17 cellular contexts compared by ENCODE assay signal in the genomic region with DNA sequence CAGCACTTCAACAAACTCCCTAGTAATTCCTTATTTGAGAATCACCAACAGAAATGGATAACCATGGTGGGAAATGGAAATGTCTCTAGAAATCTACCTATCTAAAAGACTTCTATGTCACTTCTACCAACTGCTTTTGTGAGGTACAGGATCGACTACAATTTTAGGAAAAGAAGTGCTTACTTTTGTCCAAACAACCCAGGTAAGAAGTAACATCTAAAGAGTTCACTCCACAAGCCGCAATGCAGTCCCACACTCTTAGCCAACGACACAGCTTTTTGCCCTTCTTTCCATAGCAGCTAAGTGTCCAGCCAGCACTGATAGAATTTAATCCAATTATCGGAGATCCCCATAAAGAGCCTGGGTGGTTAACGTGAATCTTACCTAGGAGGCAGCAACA. TPM values are rescaled to one million over a fixed set of nuclear protein-coding genes. Genes with fewer than 3 reads are reported as not detected.
DNase-seq lines count a peak whose midpoint lies in the region; ATAC-seq and TF ChIP-seq lines count a peak whose summit lies in the region.
"Had no signal": no experiment of that assay in that cellular context is flagged by ENCODE, and none has a peak within 500 bp of the region (broad histone marks: within the 10 kb centered on the region; RNA-seq: fewer than 3 reads in every experiment).

No MANE protein-coding gene starts in this region.

- no peaks in the 10 kb centered on the region for H3F3A ChIP-seq in GM23338 (replicated peaks; ENCODE audit: low read depth)

- no peak overlapping the region for H3K4me3 Mint-ChIP-seq in chondrocyte (ENCODE audit: unreplicated experiment)
- peak overlapping the region; percentile 2 for H3K4me3 Mint-ChIP-seq in osteocyte (ENCODE audit: unreplicated experiment)
- no peak overlapping the region for H3K4me3 Mint-ChIP-seq in GM23338
- H3K4me3 Mint-ChIP-seq: stimulated activated memory B cell treated with anti-CD40 and anti-IgM and Interleukin-4, amounts not matched to agents 10 μg/mL and 1 μg/mL and 100 μg/mL, for 72 hours; T-helper 17 cell had no signal

- no peaks in the 10 kb centered on the region for H3K27me3 Mint-ChIP-seq in chondrocyte (ENCODE audit: low read depth)
- H3K27me3 Mint-ChIP-seq in osteocyte (ENCODE audit: unreplicated experiment): no peaks in the 10 kb centered on the region
- peaks cover 4% of the 10 kb centered on the region for H3K27me3 Mint-ChIP-seq in GM23338 (ENCODE audit: insufficient read depth, low read depth, poor library complexity)
- H3K27me3 Mint-ChIP-seq: stimulated activated memory B cell treated with anti-CD40 and anti-IgM and Interleukin-4, amounts not matched to agents 10 μg/mL and 1 μg/mL and 100 μg/mL, for 72 hours; T-helper 17 cell had no signal

- TF ChIP-seq POLR2A in heart left ventricle (IDR thresholded peaks at IDR 0.05): no peak

- intact Hi-C loops in heart left ventricle (cut with DNase I) (loop anchor here in 2 of 10 donors (2.0 to 10.0 kb wide), 2 partner anchors 23 to 545 kb away; no protein-coding TSS in a partner anchor), cardiac septum (cut with DNase I) (loop anchor here (2.0 to 5.0 kb wide), 2 partner anchors 27 to 58 kb away; a partner anchor contains a TSS), upper lobe of right lung (cut with DNase I) (no loop called here)

- H3K4me3 ChIP-seq in heart left ventricle: no peak overlapping the region
- no peak overlapping the region for H3K4me3 ChIP-seq in upper lobe of right lung
- H3K4me3 ChIP-seq in GM23338: no peak overlapping the region
- H3K4me3 ChIP-seq: Peyer's patch had no signal

- H3K27me3 ChIP-seq in heart left ventricle (no peaks in the 10 kb centered on the region), upper lobe of right lung (no peaks in the 10 kb centered on the region), GM23338 (ENCODE audit: insufficient read depth) (no peaks in the 10 kb centered on the region; the same call in 1 of the 2 replicates)
- H3K27me3 ChIP-seq: Peyer's patch had no signal

- H3K79me2 ChIP-seq in GM23338 (replicated peaks; ENCODE audit: insufficient read depth): 0 out of 2 replicates have a peak, but pooled peaks cover 4% of the 10 kb centered on the region

- H3K9me3 Mint-ChIP-seq in chondrocyte (ENCODE audit: low read depth) (no peaks in the 10 kb centered on the region), osteocyte (ENCODE audit: unreplicated experiment) (no peaks in the 10 kb centered on the region), GM23338 (peaks cover 12% of the 10 kb centered on the region)
- H3K9me3 Mint-ChIP-seq: stimulated activated memory B cell treated with anti-CD40 and anti-IgM and Interleukin-4, amounts not matched to agents 10 μg/mL and 1 μg/mL and 100 μg/mL, for 72 hours had no signal

- H3K36me3 ChIP-seq in heart left ventricle (peaks cover 0 to 71% (median 21%) of the 10 kb centered on the region in 9 donors), upper lobe of right lung (peaks cover 49% of the 10 kb centered on the region), GM23338 (ENCODE audit: insufficient read depth) (peaks cover 2% of the 10 kb centered on the region; the same call in 1 of the 2 replicates)

- H3K36me3 Mint-ChIP-seq in chondrocyte (ENCODE audit: low read depth): peaks cover 36% of the 10 kb centered on the region
- H3K36me3 Mint-ChIP-seq in osteocyte (ENCODE audit: unreplicated experiment): peaks cover 48% of the 10 kb centered on the region
- peaks cover 11% of the 10 kb centered on the region for H3K36me3 Mint-ChIP-seq in GM23338 (ENCODE audit: low read depth)

- DNase-seq in heart left ventricle (no peak), cardiac septum (ENCODE audit: low spot score) (no peak), chondrocyte (ENCODE audit: low spot score) (no peak), osteocyte (ENCODE audit: extremely low spot score, unreplicated experiment) (no peak), upper lobe of right lung (no peak), NOMO-1 treated with dmso at 0.1 percent for 144 hours (lab: John Stamatoyannopoulos, UW; ENCODE audit: unreplicated experiment) (no peak), GM23338 (ENCODE audit: low spot score) (no peak)
- DNase-seq: activated CD4-positive, alpha-beta T cell treated with anti-CD3 and anti-CD28 coated beads for 48 hours; amygdala; NCI-H1417 treated with DMSO at 0.1 percent for 48 hours; posterior cingulate gyrus; stimulated activated CD4-positive, alpha-beta T cell treated with anti-CD3 and anti-CD28 coated beads, Interleukin-4, amount 100 ng/mL, for 1 hour; T-helper 17 cell had no signal

- 79 to 95% (median 89%) methylated on average over 5 of the region's 5 CpGs for WGBS in heart left ventricle, 4 donors

- no peak overlapping the region for H2AFZ ChIP-seq in GM23338

- no peaks in the 10 kb centered on the region for H3K9me2 ChIP-seq in GM23338 (ENCODE audit: insufficient read depth)

- H3K4me1 Mint-ChIP-seq in chondrocyte (ENCODE audit: low read depth) (peaks cover 72% of the 10 kb centered on the region), osteocyte (ENCODE audit: unreplicated experiment) (peaks cover 73% of the 10 kb centered on the region), GM23338 (peaks cover 11% of the 10 kb centered on the region; the same call in 2 of the 3 replicates)
- H3K4me1 Mint-ChIP-seq: stimulated activated memory B cell treated with anti-CD40 and anti-IgM and Interleukin-4, amounts not matched to agents 10 μg/mL and 1 μg/mL and 100 μg/mL, for 72 hours had no signal

- ATAC-seq in heart left ventricle: no peak
- ATAC-seq in upper lobe of right lung: no peak
- no peak for ATAC-seq in HG03139 (IDR thresholded peaks at IDR 0.05; ENCODE audit: unreplicated experiment)
- ATAC-seq in GM23338: no peak
- ATAC-seq: stimulated activated memory B cell treated with anti-CD40 and anti-IgM and Interleukin-4, amounts not matched to agents 10 μg/mL and 1 μg/mL and 100 μg/mL, for 72 hours; T-helper 17 cell had no signal

- H4K20me1 ChIP-seq in GM23338 (replicated peaks; ENCODE audit: insufficient read depth): peaks cover 4% of the 10 kb centered on the region

- H3K27ac Mint-ChIP-seq in chondrocyte (ENCODE audit: unreplicated experiment) (peak overlapping the region; percentile 99), osteocyte (ENCODE audit: unreplicated experiment) (peak overlapping the region; percentile 99), GM23338 (no peak overlapping the region)
- H3K27ac Mint-ChIP-seq: stimulated activated memory B cell treated with anti-CD40 and anti-IgM and Interleukin-4, amounts not matched to agents 10 μg/mL and 1 μg/mL and 100 μg/mL, for 72 hours had no signal

- H3K27ac ChIP-seq in heart left ventricle: peak overlapping the region in 11 of 12 donors; percentile 31 to 92 (median 64)
- peak overlapping the region; percentile 63 for H3K27ac ChIP-seq in upper lobe of right lung
- H3K27ac ChIP-seq in GM23338 (ENCODE audit: low read depth): no peak overlapping the region
- H3K27ac ChIP-seq: KMS-11 had no signal

- peaks cover 4 to 64% (median 51%) of the 10 kb centered on the region in 12 donors for H3K4me1 ChIP-seq in heart left ventricle
- H3K4me1 ChIP-seq in upper lobe of right lung: peaks cover 43% of the 10 kb centered on the region
- peaks cover 4% of the 10 kb centered on the region; the same call in 1 of the 2 replicates for H3K4me1 ChIP-seq in GM23338 (ENCODE audit: insufficient read depth)

- no peaks in the 10 kb centered on the region for H3K9me3 ChIP-seq in heart left ventricle
- no peaks in the 10 kb centered on the region for H3K9me3 ChIP-seq in upper lobe of right lung
- H3K9me3 ChIP-seq: Peyer's patch had no signal

- no peak overlapping the region for H3K4me2 ChIP-seq in GM23338
- H3K4me2 ChIP-seq: KMS-11 had no signal

- TF ChIP-seq CTCF in heart left ventricle (IDR thresholded peaks at IDR 0.05): no peak
- no peak for TF ChIP-seq CTCF in chondrocyte (IDR thresholded peaks at IDR 0.05)
- no peak for TF ChIP-seq CTCF in osteocyte (IDR thresholded peaks at IDR 0.05)
- no peak for TF ChIP-seq CTCF in upper lobe of right lung (IDR thresholded peaks at IDR 0.05)
- no peak for TF ChIP-seq CTCF in GM23338 (conservative IDR thresholded peaks at IDR 0.05; ENCODE audit: low read depth in 2 of 2)

TF ChIP-seq in GM23338, 12 proteins besides CTCF, POLR2A, EP300 and RAD21:
- TF ChIP-seq CREB1 (CRISPR knock-in tag; IDR thresholded peaks at IDR 0.05; ENCODE audit: low read depth) (no peak), ZNF114 (CRISPR knock-in tag; IDR thresholded peaks at IDR 0.05) (no peak)

RNA-seq across cellular contexts. Expression of a gene that starts 28.1 kb away (rescaled TPM):
- total RNA-seq in heart left ventricle (100 to 1,000 TPM; 106 to 523 (median 207) TPM), cardiac septum (177 TPM), chondrocyte (2,649 to 2,819 TPM (median 2,779 TPM) in 3 replicates), osteocyte (2,961 and 3,149 TPM in 2 replicates), upper lobe of right lung (818 TPM)
- polyA plus RNA-seq in heart left ventricle (100 to 1,000 TPM; 135 to 547 TPM), GM23338 (2016; fragmentation: Nextera tagmentation; extraction: Ambion mirVana) (207 and 225 TPM in 2 replicates)
- total RNA-seq in GM23338 (2014; rRNA removed; shearing (Covaris generic)): 202 and 203 TPM in 2 replicates
